Comparison of ENCODE assay signal across 14 cellular contexts in genomic region chrX:19647731-19648588, GRCh38.
DNase-seq lines count a peak whose midpoint lies in the region; ATAC-seq and FAIRE-seq lines count a peak whose summit lies in the region.
"Had no signal": no experiment of that assay in that cellular context is flagged by ENCODE, and none has a peak within 500 bp of the region (broad histone marks: within the 10 kb centered on the region; RNA-seq: fewer than 3 reads in every experiment).

No MANE protein-coding gene starts in this region.

- DNase-seq in activated naive CD4-positive, alpha-beta T cell treated with anti-CD3 and anti-CD28 coated beads for 36 hours = no peak
- DNase-seq in activated naive CD4-positive, alpha-beta T cell treated with anti-CD3 and anti-CD28 coated beads, Interleukin-2, amount 50 U/mL, for 16 hours = no peak
- DNase-seq in RCC 7860 (ENCODE audit: low spot score) = peak; percentile 5
- DNase-seq in effector memory CD4-positive, alpha-beta T cell = no peak
- no peak for DNase-seq in stimulated activated naive CD8-positive, alpha-beta T cell treated with anti-CD3 and anti-CD28 coated beads, Interleukin-15, Interleukin-2, amounts not matched to agents 100 U/mL and 50 U/mL, for 24 hours
- DNase-seq in amygdala (lab: John Stamatoyannopoulos, UW) = no peak
- no peak for DNase-seq in NCI-H1048 (lab: John Stamatoyannopoulos, UW)
- DNase-seq in DMS79 (lab: John Stamatoyannopoulos, UW) = no peak
- DNase-seq: activated gamma-delta T cell treated with Interleukin-2 at 50 U/mL for 16 hours, NCI-H1092, NCI-H510A treated with DMSO at 0.1 percent for 48 hours had no signal

- intact Hi-C loops in activated naive CD4-positive, alpha-beta T cell treated with anti-CD3 and anti-CD28 coated beads for 36 hours (cut with micrococcal nuclease) = no loop called here

- H3K4me1 ChIP-seq in effector memory CD4-positive, alpha-beta T cell (ENCODE audit: control insufficient read depth, insufficient read depth, low read length, poor library complexity, severe bottlenecking) = no peaks in the 10 kb centered on the region

- peaks cover 55% of the 10 kb centered on the region for H3K4me1 Mint-ChIP-seq in activated naive CD4-positive, alpha-beta T cell treated with anti-CD3 and anti-CD28 coated beads for 36 hours (ENCODE audit: low read depth)

- H3K27ac ChIP-seq in effector memory CD4-positive, alpha-beta T cell (ENCODE audit: insufficient read depth, low read length, poor library complexity, severe bottlenecking) = peak overlapping the region; percentile 47
- H3K27ac ChIP-seq: HL-60, VCaP had no signal

- H3K27ac Mint-ChIP-seq in activated naive CD4-positive, alpha-beta T cell treated with anti-CD3 and anti-CD28 coated beads for 36 hours = peak overlapping the region; percentile 74

- no peak overlapping the region for H3K4me3 ChIP-seq in effector memory CD4-positive, alpha-beta T cell (ENCODE audit: insufficient read depth, low read depth, low read length, poor library complexity, severe bottlenecking)

- CTCF ChIA-PET in activated naive CD4-positive, alpha-beta T cell treated with anti-CD3 and anti-CD28 coated beads for 36 hours (lab: Charles Lee) = interaction anchor here (0.6 kb wide), 1 partner anchor 51 kb away, joined by 3 read pairs; no protein-coding TSS in a partner anchor

- ATAC-seq in stimulated activated naive CD8-positive, alpha-beta T cell treated with anti-CD3 and anti-CD28 coated beads, Interleukin-15, Interleukin-2, amounts not matched to agents 100 U/mL and 50 U/mL, for 24 hours = peak; percentile 52

- peaks cover 11% of the 10 kb centered on the region for H3K36me3 Mint-ChIP-seq in activated naive CD4-positive, alpha-beta T cell treated with anti-CD3 and anti-CD28 coated beads for 36 hours (ENCODE audit: low read depth)

- no peaks in the 10 kb centered on the region for H3K27me3 Mint-ChIP-seq in activated naive CD4-positive, alpha-beta T cell treated with anti-CD3 and anti-CD28 coated beads for 36 hours (ENCODE audit: low read depth)

- peaks cover 3% of the 10 kb centered on the region for H3K36me3 ChIP-seq in effector memory CD4-positive, alpha-beta T cell (ENCODE audit: control insufficient read depth, insufficient read depth, low read length)

- no peak overlapping the region for H3K4me3 Mint-ChIP-seq in activated naive CD4-positive, alpha-beta T cell treated with anti-CD3 and anti-CD28 coated beads for 36 hours

- H3K9me3 Mint-ChIP-seq in activated naive CD4-positive, alpha-beta T cell treated with anti-CD3 and anti-CD28 coated beads for 36 hours = no peaks in the 10 kb centered on the region

- H3K27me3 ChIP-seq in effector memory CD4-positive, alpha-beta T cell (replicated peaks; ENCODE audit: control insufficient read depth, insufficient read depth, low read length, poor library complexity, severe bottlenecking) = no peaks in the 10 kb centered on the region

- FAIRE-seq in RCC 7860 (lab: Jason Lieb, UNC) = no peak
- FAIRE-seq: G401.6 had no signal

- H3K9me3 ChIP-seq in effector memory CD4-positive, alpha-beta T cell (ENCODE audit: control insufficient read depth, low read length) = no peaks in the 10 kb centered on the region
